Comparison of ENCODE assay signal across 1 cellular context in the genomic region with DNA sequence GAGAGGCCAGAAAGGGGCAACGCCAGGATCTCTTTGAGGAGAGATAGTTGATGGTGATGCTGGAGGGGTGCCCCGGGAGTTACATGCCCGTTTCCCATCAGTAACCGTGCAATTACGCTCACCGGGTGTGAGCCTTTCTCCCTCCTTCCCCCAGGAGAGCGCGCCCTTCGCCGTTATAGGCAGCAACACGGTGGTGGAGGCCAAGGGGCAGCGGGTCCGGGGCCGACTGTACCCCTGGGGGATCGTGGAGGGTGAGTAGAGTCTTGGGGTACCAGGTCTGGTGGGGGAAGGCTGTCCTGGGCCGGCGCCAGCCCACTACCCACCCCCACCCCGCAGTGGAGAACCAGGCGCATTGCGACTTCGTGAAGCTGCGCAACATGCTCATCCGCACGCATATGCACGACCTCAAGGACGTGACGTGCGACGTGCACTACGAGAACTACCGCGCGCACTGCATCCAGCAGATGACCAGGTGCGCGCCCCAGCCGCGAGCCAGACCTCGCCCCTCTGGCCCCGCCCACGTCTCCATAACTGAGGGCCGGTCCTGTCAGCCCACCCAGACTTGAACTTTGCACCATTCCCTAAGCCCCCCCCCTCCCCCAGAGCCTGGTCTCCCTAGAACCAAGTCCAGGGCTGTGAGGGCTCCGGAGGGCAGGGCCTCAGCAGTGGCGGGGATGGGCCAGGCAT.
A peak's percentile ranks its signal among the peaks of the same experiment; 100 is the strongest.
TF ChIP-seq lines count a peak whose summit lies in the region.

No MANE protein-coding gene starts in this region.

TF ChIP-seq in H1, 55 proteins besides CTCF, POLR2A, EP300 and RAD21:
- TF ChIP-seq EZH2 (IDR thresholded peaks at IDR 0.05; ENCODE audit: low read depth, low read length, severe bottlenecking) (peak; percentile 53), SIX5 (IDR thresholded peaks at IDR 0.05; ENCODE audit: low read depth, low read length) (no peak), SRF (IDR thresholded peaks at IDR 0.05; ENCODE audit: low read depth, low read length) (no peak), E2F6 (IDR thresholded peaks at IDR 0.05) (peak; percentile 94), SIRT6 (IDR thresholded peaks at IDR 0.05; ENCODE audit: low read length) (no peak), SUZ12 (IDR thresholded peaks at IDR 0.05; ENCODE audit: low read length) (peak; percentile 5), BRCA1 (IDR thresholded peaks at IDR 0.05; ENCODE audit: low read depth, low read length) (no peak), CREB1 (IDR thresholded peaks at IDR 0.05) (peak; percentile 51), MAX (IDR thresholded peaks at IDR 0.05) (peak; percentile 96)
TF ChIP-seq in H1: peak in this region for 5.
